22 cellular contexts compared by ENCODE assay signal in the genomic region with DNA sequence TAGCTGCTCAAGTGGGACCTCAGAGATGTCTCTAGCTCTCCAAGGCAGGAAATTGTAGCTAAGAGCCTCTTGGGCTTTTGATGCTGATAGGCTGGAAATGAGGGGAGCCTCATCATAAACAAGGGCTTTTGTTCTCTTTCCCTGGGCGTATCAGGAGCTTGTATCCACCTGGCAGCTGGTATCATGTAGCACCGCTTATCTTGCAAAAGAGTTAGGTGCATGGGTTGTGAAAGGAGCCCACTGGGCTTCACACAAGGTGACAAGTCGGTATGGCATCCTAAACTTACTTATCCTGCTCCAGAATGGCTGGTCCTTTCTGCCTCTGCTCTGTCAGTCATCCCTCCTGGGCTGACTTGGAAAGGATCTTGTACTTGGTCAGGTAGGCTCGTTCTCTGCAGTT.
DNase-seq lines count a peak whose midpoint lies in the region; ATAC-seq and TF ChIP-seq lines count a peak whose summit lies in the region.
"Had no signal": no experiment of that assay in that cellular context is flagged by ENCODE, and none has a peak within 500 bp of the region (broad histone marks: within the 10 kb centered on the region; RNA-seq: fewer than 3 reads in every experiment).

No MANE protein-coding gene starts in this region.

- H3K4me1 Mint-ChIP-seq in GM23338 = peaks cover 4% of the 10 kb centered on the region
- H3K4me1 Mint-ChIP-seq: IgD-negative memory B cell, T-helper 17 cell had no signal

- H3K9me3 ChIP-seq in PC-3 (ENCODE audit: low read length) = no peaks in the 10 kb centered on the region
- H3K9me3 ChIP-seq: BLaER1 treated with 17β-estradiol and CSF1 and Interleukin-3, amounts not matched to agents 10 nM and 100 nM; MG63; SJCRH30 had no signal

- CTCF ChIA-PET in PC-3 (lab: Charles Lee) = no interaction called here

- H3K4me1 ChIP-seq in GM23338 (ENCODE audit: insufficient read depth) = 0 out of 2 replicates have a peak, but pooled peaks cover 4% of the 10 kb centered on the region
- peaks cover 35% of the 10 kb centered on the region for H3K4me1 ChIP-seq in PC-3 (ENCODE audit: insufficient read depth, low read length)
- H3K4me1 ChIP-seq: BLaER1 treated with 17β-estradiol and CSF1 and Interleukin-3, amounts not matched to agents 10 nM and 100 nM had no signal

- H3K9me3 Mint-ChIP-seq in GM23338 = no peaks in the 10 kb centered on the region
- H3K9me3 Mint-ChIP-seq: CD8-positive, alpha-beta T cell had no signal

- H3K27ac Mint-ChIP-seq in GM23338 = no peak overlapping the region
- H3K27ac Mint-ChIP-seq: CD8-positive, alpha-beta T cell; HFFc6; IgD-negative memory B cell; T-helper 17 cell had no signal

- no peak overlapping the region for H3K4me3 Mint-ChIP-seq in GM23338
- H3K4me3 Mint-ChIP-seq: CD8-positive, alpha-beta T cell; HFFc6; IgD-negative memory B cell; T-helper 17 cell had no signal

- POLR2A ChIA-PET in PC-3 (lab: Charles Lee; ENCODE audit: unreplicated experiment) = interaction anchor here (0.6 kb wide), 1 partner anchor 368 kb away, joined by 3 read pairs; no protein-coding TSS in a partner anchor

- BruUV-seq in PC-3 (replicated peaks; lab: Mats Ljungman, UMichigan) = no TSS peak

- H3K36me3 ChIP-seq in GM23338 (ENCODE audit: insufficient read depth) (no peaks in the 10 kb centered on the region; the same call in 1 of the 2 replicates), PC-3 (ENCODE audit: low read depth, low read length) (no peaks in the 10 kb centered on the region)
- H3K36me3 ChIP-seq: BLaER1 treated with 17β-estradiol and CSF1 and Interleukin-3, amounts not matched to agents 10 nM and 100 nM; MG63; SJCRH30 had no signal

- no peak overlapping the region; the same call in 1 of the 2 replicates for H3K9ac ChIP-seq in PC-3 (ENCODE audit: low read length)
- H3K9ac ChIP-seq: BLaER1 treated with 17β-estradiol and CSF1 and Interleukin-3, amounts not matched to agents 10 nM and 100 nM had no signal

- H3K36me3 Mint-ChIP-seq in GM23338 (ENCODE audit: low read depth) = no peaks in the 10 kb centered on the region
- H3K36me3 Mint-ChIP-seq: CD8-positive, alpha-beta T cell; IgD-negative memory B cell had no signal

- no peak overlapping the region for H3K4me3 ChIP-seq in GM23338
- H3K4me3 ChIP-seq in PC-3 (ENCODE audit: low read length) = 0 out of 2 replicates have a peak overlapping the region, but pooled peaks have one; percentile 11
- H3K4me3 ChIP-seq in epithelial cell of esophagus (ENCODE audit: low read length) = no peak overlapping the region
- H3K4me3 ChIP-seq: BLaER1 treated with 17β-estradiol and CSF1 and Interleukin-3, amounts not matched to agents 10 nM and 100 nM; MG63; SJCRH30 had no signal

- DNase-seq in DMS53 (lab: John Stamatoyannopoulos, UW) = peak; percentile 84
- peak; percentile 21 for DNase-seq in GM23338 (ENCODE audit: low spot score)
- DNase-seq in PC-3 = no peak
- DNase-seq in epithelial cell of esophagus (ENCODE audit: low read depth) = peak; percentile 77
- DNase-seq in NCI-H774 (lab: John Stamatoyannopoulos, UW) = no peak
- DNase-seq in cerebellar cortex (ENCODE audit: low spot score) = no peak
- DNase-seq: CD8-positive, alpha-beta T cell; DMS79 treated with DMSO at 0.1 percent for 48 hours; H7; Karpas-422; MG63; NCI-H1048; NCI-H146; NCI-H2029 treated with DMSO at 0.1 percent for 48 hours; NCI-H69; RPMI8226; T-helper 17 cell had no signal

- no peak overlapping the region for H3K27ac ChIP-seq in GM23338 (ENCODE audit: low read depth)
- peak overlapping the region; percentile 87 for H3K27ac ChIP-seq in PC-3 (ENCODE audit: low read length)
- H3K27ac ChIP-seq: BLaER1 treated with 17β-estradiol and CSF1 and Interleukin-3, amounts not matched to agents 10 nM and 100 nM; SJCRH30 had no signal

- H3K9me2 ChIP-seq in GM23338 (ENCODE audit: insufficient read depth) (no peaks in the 10 kb centered on the region; the same call in 1 of the 2 replicates), PC-3 (replicated peaks; ENCODE audit: low read length) (no peaks in the 10 kb centered on the region)

- peaks cover 3% of the 10 kb centered on the region for H3K27me3 Mint-ChIP-seq in GM23338 (ENCODE audit: insufficient read depth, low read depth, poor library complexity)
- H3K27me3 Mint-ChIP-seq: IgD-negative memory B cell, T-helper 17 cell had no signal

- TF ChIP-seq CTCF in GM23338 (conservative IDR thresholded peaks at IDR 0.05; ENCODE audit: low read depth in 2 of 2) (no peak), PC-3 (conservative IDR thresholded peaks at IDR 0.05; ENCODE audit: low read depth, low read length) (no peak), epithelial cell of esophagus (IDR thresholded peaks at IDR 0.05; ENCODE audit: insufficient read depth, low read depth, low read length, missing control alignments) (no peak)

- H4K20me1 ChIP-seq in GM23338 (replicated peaks; ENCODE audit: insufficient read depth) = no peaks in the 10 kb centered on the region
- no peaks in the 10 kb centered on the region for H4K20me1 ChIP-seq in PC-3 (ENCODE audit: low read length)
- H4K20me1 ChIP-seq: BLaER1 treated with 17β-estradiol and CSF1 and Interleukin-3, amounts not matched to agents 10 nM and 100 nM had no signal

- no peaks in the 10 kb centered on the region for H3F3A ChIP-seq in GM23338 (replicated peaks; ENCODE audit: low read depth)
- peaks cover 17% of the 10 kb centered on the region for H3F3A ChIP-seq in PC-3 (ENCODE audit: low read length, unreplicated experiment)

- H3K27me3 ChIP-seq in GM23338 (ENCODE audit: insufficient read depth) (no peaks in the 10 kb centered on the region), PC-3 (ENCODE audit: low read length) (no peaks in the 10 kb centered on the region)
- H3K27me3 ChIP-seq: BLaER1 treated with 17β-estradiol and CSF1 and Interleukin-3, amounts not matched to agents 10 nM and 100 nM; MG63; SJCRH30 had no signal

- intact Hi-C loops in PC-3 (cut with micrococcal nuclease) = loop anchor here (10.0 kb wide), 1 partner anchor 103 kb away; no protein-coding TSS in a partner anchor

- H3K79me2 ChIP-seq in GM23338 (replicated peaks; ENCODE audit: insufficient read depth) (no peaks in the 10 kb centered on the region), PC-3 (ENCODE audit: low read length) (no peaks in the 10 kb centered on the region)

- H2AFZ ChIP-seq in GM23338 (peak overlapping the region; percentile 86; the same call in 1 of the 2 replicates), PC-3 (ENCODE audit: low read length) (peak overlapping the region; percentile 40)

- H3K4me2 ChIP-seq in GM23338 = no peak overlapping the region
- H3K4me2 ChIP-seq in PC-3 (ENCODE audit: low read length) = peak overlapping the region; percentile 78
- H3K4me2 ChIP-seq: BLaER1 treated with 17β-estradiol and CSF1 and Interleukin-3, amounts not matched to agents 10 nM and 100 nM had no signal

- ATAC-seq in GM23338 = peak; percentile 68
- 0 out of 2 replicates have a peak, but pooled peaks have one; percentile 10 for ATAC-seq in PC-3
- ATAC-seq in GM18520 (IDR thresholded peaks at IDR 0.05; ENCODE audit: unreplicated experiment) = no peak
- ATAC-seq: CD8-positive, alpha-beta T cell; T-helper 17 cell had no signal

TF ChIP-seq in GM23338, 12 proteins besides CTCF, POLR2A, EP300 and RAD21 (continues in another document):
- TF ChIP-seq STAT1 (IDR thresholded peaks at IDR 0.05; ENCODE audit: unreplicated experiment) = no peak
- no peak for TF ChIP-seq CREB1 (CRISPR knock-in tag; IDR thresholded peaks at IDR 0.05; ENCODE audit: low read depth)
- TF ChIP-seq EZH2phosphoT487 (IDR thresholded peaks at IDR 0.05; ENCODE audit: unreplicated experiment) = no peak
- no peak for TF ChIP-seq EZH2 (IDR thresholded peaks at IDR 0.05; ENCODE audit: low read depth, unreplicated experiment)

Comparison
In these comparisons a context has a peak if more than half of its experiments do, and no peak if none do; other contexts are left out.
1. DNase-seq: peak in DMS53 (single experiment), GM23338 (single experiment) and epithelial cell of esophagus (single experiment); none in PC-3 (single experiment), NCI-H774 (single experiment) and cerebellar cortex (single experiment).